ENCODE assay signal across 7 cellular contexts in genomic region chr22:18607800-18608463, GRCh38. TPM values are rescaled to one million over a fixed set of nuclear protein-coding genes. Genes with fewer than 3 reads are reported as not detected.
A peak's percentile ranks its signal among the peaks of the same experiment; 100 is the strongest.
DNase-seq lines count a peak whose midpoint lies in the region; ATAC-seq and TF ChIP-seq lines count a peak whose summit lies in the region.
"Not testable (repeated sequence)": the region's sequence is repeated elsewhere in the genome, so short reads cannot be mapped to it uniquely, and the experiment has no call there.

No MANE protein-coding gene starts in this region.

- not testable (repeated sequence) for H3K9me3 ChIP-seq in mucosa of descending colon, transverse colon

- WGBS in transverse colon (ENCODE audit: low coverage in 1 of 2), 2 donors = 90% methylated on average over 17 of the region's 24 CpGs; no CpG with 5 or more reads in 1 of the 2 donors

- not testable (repeated sequence) for TF ChIP-seq CTCF in mucosa of descending colon (IDR thresholded peaks at IDR 0.05); transverse colon (IDR thresholded peaks at IDR 0.05)

- DNase-seq in activated CD4-positive, alpha-beta T cell treated with anti-CD3 and anti-CD28 coated beads, Interleukin-2, amount 10 ng/mL, durations not matched to agents 24 days and 14 days = peak; percentile 56
- DNase-seq in left cardiac atrium (peak; percentile 18), left lobe of liver (ENCODE audit: low spot score) (peak; percentile 44), mucosa of descending colon (peak in 2 of 3 donors; percentile 26 to 42), posterior vena cava (ENCODE audit: low spot score) (peak; percentile 83), transverse colon (peak; percentile 5)

- H3K4me1 ChIP-seq in mucosa of descending colon (ENCODE audit: low read depth); transverse colon: not testable (repeated sequence)

- H3K4me3 Mint-ChIP-seq in activated CD4-positive, alpha-beta T cell treated with anti-CD3 and anti-CD28 coated beads, Interleukin-2, amount 10 ng/mL, durations not matched to agents 24 days and 14 days = not testable (repeated sequence)

- not testable (repeated sequence) for H3K27me3 Mint-ChIP-seq in activated CD4-positive, alpha-beta T cell treated with anti-CD3 and anti-CD28 coated beads, Interleukin-2, amount 10 ng/mL, durations not matched to agents 24 days and 14 days

- TF ChIP-seq POLR2A in transverse colon (IDR thresholded peaks at IDR 0.05) = not testable (repeated sequence)

- H3K27ac Mint-ChIP-seq in activated CD4-positive, alpha-beta T cell treated with anti-CD3 and anti-CD28 coated beads, Interleukin-2, amount 10 ng/mL, durations not matched to agents 24 days and 14 days = not testable (repeated sequence)

- H3K9me3 Mint-ChIP-seq in activated CD4-positive, alpha-beta T cell treated with anti-CD3 and anti-CD28 coated beads, Interleukin-2, amount 10 ng/mL, durations not matched to agents 24 days and 14 days = not testable (repeated sequence)

- not testable (repeated sequence) for H3K4me1 Mint-ChIP-seq in activated CD4-positive, alpha-beta T cell treated with anti-CD3 and anti-CD28 coated beads, Interleukin-2, amount 10 ng/mL, durations not matched to agents 24 days and 14 days

- not testable (repeated sequence) for H3K36me3 ChIP-seq in mucosa of descending colon (ENCODE audit: low read depth); transverse colon

- not testable (repeated sequence) for H3K4me3 ChIP-seq in mucosa of descending colon, transverse colon

- intact Hi-C loops in activated CD4-positive, alpha-beta T cell treated with anti-CD3 and anti-CD28 coated beads, Interleukin-2, amount 10 ng/mL, durations not matched to agents 24 days and 14 days (cut with micrococcal nuclease); left cardiac atrium (cut with DNase I); mucosa of descending colon (cut with DNase I, micrococcal nuclease); posterior vena cava (cut with DNase I); transverse colon (cut with DNase I; ENCODE audit: low total_unique reads): not testable (repeated sequence)

- not testable (repeated sequence) for H3K27me3 ChIP-seq in transverse colon

- in situ Hi-C loops in transverse colon (cut with MboI; ENCODE audit: low pct_ligation_motif_present in 1 of 4, low pct_unique_long_range_greater_than_20kb in 1 of 4, low sequenced_read_pairs in 3 of 4) = not testable (repeated sequence)

- not testable (repeated sequence) for H3K27ac ChIP-seq in transverse colon

- TF ChIP-seq EP300 in transverse colon (IDR thresholded peaks at IDR 0.05; ENCODE audit: low read depth) = not testable (repeated sequence)

- not testable (repeated sequence) for H3K36me3 Mint-ChIP-seq in activated CD4-positive, alpha-beta T cell treated with anti-CD3 and anti-CD28 coated beads, Interleukin-2, amount 10 ng/mL, durations not matched to agents 24 days and 14 days (ENCODE audit: low read depth)

- peak; percentile 22 for ATAC-seq in esophagus mucosa
- not testable (repeated sequence) for ATAC-seq in left cardiac atrium, left lobe of liver, mucosa of descending colon

RNA-seq across cellular contexts. Expression of gene RIMBP3, which starts 3.8 kb away (rescaled TPM):
- 0.14 and 0.38 TPM in 2 replicates for total RNA-seq in activated CD4-positive, alpha-beta T cell treated with anti-CD3 and anti-CD28 coated beads, Interleukin-2, amount 10 ng/mL, durations not matched to agents 24 days and 14 days
- total RNA-seq in esophagus mucosa (0.04 TPM), left cardiac atrium (under 1 TPM; 0.08 to 0.38 TPM), left lobe of liver (0.08 TPM), mucosa of descending colon (under 1 TPM; 0.09 to 0.25 (median 0.22) TPM), posterior vena cava (under 1 TPM; 0.38 to 0.60 TPM), transverse colon (under 1 TPM in 2 of 4 donors, not detected in 2; 0.27 to 0.64 TPM)

Comparison
In these comparisons a context has a peak if more than half of its experiments do, and no peak if none do; other contexts are left out.
1. DNase-seq: peak in every context shown above with its lines; median percentile 83 in posterior vena cava; 56 in activated CD4-positive, alpha-beta T cell treated with anti-CD3 and anti-CD28 coated beads, Interleukin-2, amount 10 ng/mL, durations not matched to agents 24 days and 14 days; 44 in left lobe of liver; 34 in mucosa of descending colon; 18 in left cardiac atrium; 5 in transverse colon.